ENCODE assay signal across 20 cellular contexts in genomic region chr6:36721369-36722140, GRCh38. TPM values are rescaled to one million over a fixed set of nuclear protein-coding genes. Genes with fewer than 3 reads are reported as not detected.
"Had no signal": no experiment of that assay in that cellular context is flagged by ENCODE, and none has a peak within 500 bp of the region (broad histone marks: within the 10 kb centered on the region; RNA-seq: fewer than 3 reads in every experiment).

No MANE protein-coding gene starts in this region.

- H3K36me3 Mint-ChIP-seq: activated naive CD8-positive, alpha-beta T cell treated with anti-CD3 and anti-CD28 coated beads, Interleukin-2, amount 10 ng/mL, durations not matched to agents 7 days and 5 days; immature natural killer cell; type B pancreatic cell had no signal

- H3K27ac ChIP-seq: brain microvascular endothelial cell, suprapubic skin had no signal

- H3K36me3 ChIP-seq: brain microvascular endothelial cell, suprapubic skin had no signal

- DNase-seq: activated CD4-positive, alpha-beta T cell treated with anti-CD3 and anti-CD28 coated beads, Interleukin-2, amount 50 U/mL, for 1 hour; activated CD4-positive, CD25-positive, alpha-beta regulatory T cell; activated naive CD4-positive, alpha-beta T cell; activated T-cell treated with anti-CD3 and anti-CD28 coated beads for 4 hours; brain microvascular endothelial cell; dermis blood vessel endothelial cell; head of caudate nucleus; immature natural killer cell; retina; stimulated activated CD4-positive, alpha-beta T cell treated with anti-CD3 and anti-CD28 coated beads, Interleukin-4, amount 100 ng/mL, for 24 hours; SW 1271 had no signal

- H3K9me3 ChIP-seq: suprapubic skin had no signal

- H3K27ac Mint-ChIP-seq: immature natural killer cell; stimulated activated naive CD8-positive, alpha-beta T cell treated with anti-CD3 and anti-CD28 coated beads, Interleukin-15, Interleukin-2, amounts not matched to agents 100 ng/mL and 50 ng/mL, for 24 hours; type B pancreatic cell had no signal

- FAIRE-seq: frontal cortex had no signal

- H3K27me3 Mint-ChIP-seq: activated naive CD8-positive, alpha-beta T cell treated with anti-CD3 and anti-CD28 coated beads, Interleukin-2, amount 10 ng/mL, durations not matched to agents 7 days and 5 days; stimulated activated naive CD8-positive, alpha-beta T cell treated with anti-CD3 and anti-CD28 coated beads, Interleukin-15, Interleukin-2, amounts not matched to agents 100 ng/mL and 50 ng/mL, for 24 hours; type B pancreatic cell had no signal

- H3K4me1 Mint-ChIP-seq: immature natural killer cell had no signal

- H3K27me3 ChIP-seq: brain microvascular endothelial cell, suprapubic skin had no signal

- H3K9me3 Mint-ChIP-seq: activated naive CD8-positive, alpha-beta T cell treated with anti-CD3 and anti-CD28 coated beads, Interleukin-2, amount 10 ng/mL, durations not matched to agents 7 days and 5 days; immature natural killer cell; stimulated activated naive CD8-positive, alpha-beta T cell treated with anti-CD3 and anti-CD28 coated beads, Interleukin-15, Interleukin-2, amounts not matched to agents 100 ng/mL and 50 ng/mL, for 24 hours; type B pancreatic cell had no signal

- H3K4me3 Mint-ChIP-seq: activated naive CD8-positive, alpha-beta T cell treated with anti-CD3 and anti-CD28 coated beads, Interleukin-2, amount 10 ng/mL, durations not matched to agents 7 days and 5 days; immature natural killer cell; stimulated activated naive CD8-positive, alpha-beta T cell treated with anti-CD3 and anti-CD28 coated beads, Interleukin-15, Interleukin-2, amounts not matched to agents 100 ng/mL and 50 ng/mL, for 24 hours; type B pancreatic cell had no signal

- H3K4me3 ChIP-seq: suprapubic skin had no signal

RNA-seq across cellular contexts. Expression of gene RAB44, which starts 23.9 kb away (rescaled TPM):
- total RNA-seq: activated naive CD8-positive, alpha-beta T cell treated with anti-CD3 and anti-CD28 coated beads, Interleukin-2, amount 10 ng/mL, durations not matched to agents 7 days and 5 days; cerebellum; epithelial cell of proximal tubule; frontal cortex; myocyte; skeletal muscle tissue had no signal
- polyA plus RNA-seq: immature natural killer cell had no signal
